Comparison of ENCODE assay signal across 1 cellular context in the genomic region with DNA sequence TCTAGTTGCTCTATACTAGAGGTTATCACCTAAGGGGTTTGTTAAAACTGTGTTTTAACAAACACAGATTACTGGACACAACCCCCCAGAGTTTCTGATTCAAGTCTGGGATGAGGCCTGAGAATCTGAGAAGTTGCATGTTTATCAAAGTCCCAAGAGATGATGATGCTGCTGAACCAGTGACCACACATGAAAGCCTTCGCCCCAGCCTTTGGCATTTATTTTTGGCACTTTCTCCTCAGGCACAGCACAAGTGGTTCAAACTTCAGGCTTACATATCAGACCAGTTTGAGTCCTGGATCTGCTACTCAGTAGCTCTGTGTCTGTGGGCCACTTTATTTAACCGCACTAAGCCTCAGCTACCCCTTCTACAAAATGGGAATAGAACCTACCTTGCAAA.
A peak's percentile ranks its signal among the peaks of the same experiment; 100 is the strongest.
TF ChIP-seq lines count a peak whose summit lies in the region.

No MANE protein-coding gene starts in this region.

TF ChIP-seq in GM12878, 131 proteins besides CTCF, POLR2A, EP300 and RAD21:
- no peak for TF ChIP-seq BRCA1 (IDR thresholded peaks at IDR 0.05; ENCODE audit: low read depth, low read length)
- 0 out of 2 replicates have a peak, but pooled peaks have one; percentile 40 for TF ChIP-seq TCF12 (IDR thresholded peaks at IDR 0.05; ENCODE audit: low read depth, low read length)
- peak; percentile 69 for TF ChIP-seq RUNX3 (IDR thresholded peaks at IDR 0.05; ENCODE audit: low read length)
- TF ChIP-seq EGR1 (IDR thresholded peaks at IDR 0.05; ENCODE audit: borderline replicate concordance in 1 of 2, low read depth in 2 of 2, low read length in 2 of 2), result no peak
- peak; percentile 43; the same call in 1 of the 2 replicates for TF ChIP-seq BCL11A (IDR thresholded peaks at IDR 0.05; ENCODE audit: low read depth, low read length)
- no peak for TF ChIP-seq NRF1 (conservative IDR thresholded peaks at IDR 0.05; ENCODE audit: low read depth, low read length)
- TF ChIP-seq FOXM1 (IDR thresholded peaks at IDR 0.05; ENCODE audit: low read depth, low read length), result peak; percentile 23; the same call in 1 of the 2 replicates
- peak; percentile 43; the same call in 1 of the 2 replicates for TF ChIP-seq CREM (IDR thresholded peaks at IDR 0.05; ENCODE audit: low read depth)
- TF ChIP-seq MEF2B (IDR thresholded peaks at IDR 0.05; ENCODE audit: partially characterized antibody, poor library complexity, severe bottlenecking), result peak; percentile 83
- TF ChIP-seq, protein P1, sequence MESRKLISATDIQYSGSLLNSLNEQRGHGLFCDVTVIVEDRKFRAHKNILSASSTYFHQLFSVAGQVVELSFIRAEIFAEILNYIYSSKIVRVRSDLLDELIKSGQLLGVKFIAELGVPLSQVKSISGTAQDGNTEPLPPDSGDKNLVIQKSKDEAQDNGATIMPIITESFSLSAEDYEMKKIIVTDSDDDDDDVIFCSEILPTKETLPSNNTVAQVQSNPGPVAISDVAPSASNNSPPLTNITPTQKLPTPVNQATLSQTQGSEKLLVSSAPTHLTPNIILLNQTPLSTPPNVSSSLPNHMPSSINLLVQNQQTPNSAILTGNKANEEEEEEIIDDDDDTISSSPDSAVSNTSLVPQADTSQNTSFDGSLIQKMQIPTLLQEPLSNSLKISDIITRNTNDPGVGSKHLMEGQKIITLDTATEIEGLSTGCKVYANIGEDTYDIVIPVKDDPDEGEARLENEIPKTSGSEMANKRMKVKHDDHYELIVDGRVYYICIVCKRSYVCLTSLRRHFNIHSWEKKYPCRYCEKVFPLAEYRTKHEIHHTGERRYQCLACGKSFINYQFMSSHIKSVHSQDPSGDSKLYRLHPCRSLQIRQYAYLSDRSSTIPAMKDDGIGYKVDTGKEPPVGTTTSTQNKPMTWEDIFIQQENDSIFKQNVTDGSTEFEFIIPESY (IDR thresholded peaks at IDR 0.05), result no peak
- no peak for TF ChIP-seq NR2C2 (IDR thresholded peaks at IDR 0.05; ENCODE audit: borderline replicate concordance, control insufficient read depth, insufficient read length, low read depth)
- no peak for TF ChIP-seq POLR2AphosphoS2 (IDR thresholded peaks at IDR 0.05; ENCODE audit: low read depth, low read length)
- TF ChIP-seq USF2 (IDR thresholded peaks at IDR 0.05; ENCODE audit: borderline replicate concordance, low read depth, low read length), result no peak
- TF ChIP-seq ESRRA (IDR thresholded peaks at IDR 0.05; ENCODE audit: low read length), result no peak
- TF ChIP-seq, protein P2, sequence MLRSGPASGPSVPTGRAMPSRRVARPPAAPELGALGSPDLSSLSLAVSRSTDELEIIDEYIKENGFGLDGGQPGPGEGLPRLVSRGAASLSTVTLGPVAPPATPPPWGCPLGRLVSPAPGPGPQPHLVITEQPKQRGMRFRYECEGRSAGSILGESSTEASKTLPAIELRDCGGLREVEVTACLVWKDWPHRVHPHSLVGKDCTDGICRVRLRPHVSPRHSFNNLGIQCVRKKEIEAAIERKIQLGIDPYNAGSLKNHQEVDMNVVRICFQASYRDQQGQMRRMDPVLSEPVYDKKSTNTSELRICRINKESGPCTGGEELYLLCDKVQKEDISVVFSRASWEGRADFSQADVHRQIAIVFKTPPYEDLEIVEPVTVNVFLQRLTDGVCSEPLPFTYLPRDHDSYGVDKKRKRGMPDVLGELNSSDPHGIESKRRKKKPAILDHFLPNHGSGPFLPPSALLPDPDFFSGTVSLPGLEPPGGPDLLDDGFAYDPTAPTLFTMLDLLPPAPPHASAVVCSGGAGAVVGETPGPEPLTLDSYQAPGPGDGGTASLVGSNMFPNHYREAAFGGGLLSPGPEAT (IDR thresholded peaks at IDR 0.05; ENCODE audit: low read depth), result no peak
- TF ChIP-seq MYB (IDR thresholded peaks at IDR 0.05; ENCODE audit: borderline replicate concordance, low read depth, low read length), result no peak
- 0 out of 2 replicates have a peak, but pooled peaks have one; percentile 22 for TF ChIP-seq PAX5 (IDR thresholded peaks at IDR 0.05; ENCODE audit: borderline replicate concordance, low read depth, low read length)
- no peak for TF ChIP-seq ZNF384 (IDR thresholded peaks at IDR 0.05; ENCODE audit: borderline replicate concordance, low read depth, low read length)
